Comparison of ENCODE assay signal across 12 cellular contexts in the genomic region with DNA sequence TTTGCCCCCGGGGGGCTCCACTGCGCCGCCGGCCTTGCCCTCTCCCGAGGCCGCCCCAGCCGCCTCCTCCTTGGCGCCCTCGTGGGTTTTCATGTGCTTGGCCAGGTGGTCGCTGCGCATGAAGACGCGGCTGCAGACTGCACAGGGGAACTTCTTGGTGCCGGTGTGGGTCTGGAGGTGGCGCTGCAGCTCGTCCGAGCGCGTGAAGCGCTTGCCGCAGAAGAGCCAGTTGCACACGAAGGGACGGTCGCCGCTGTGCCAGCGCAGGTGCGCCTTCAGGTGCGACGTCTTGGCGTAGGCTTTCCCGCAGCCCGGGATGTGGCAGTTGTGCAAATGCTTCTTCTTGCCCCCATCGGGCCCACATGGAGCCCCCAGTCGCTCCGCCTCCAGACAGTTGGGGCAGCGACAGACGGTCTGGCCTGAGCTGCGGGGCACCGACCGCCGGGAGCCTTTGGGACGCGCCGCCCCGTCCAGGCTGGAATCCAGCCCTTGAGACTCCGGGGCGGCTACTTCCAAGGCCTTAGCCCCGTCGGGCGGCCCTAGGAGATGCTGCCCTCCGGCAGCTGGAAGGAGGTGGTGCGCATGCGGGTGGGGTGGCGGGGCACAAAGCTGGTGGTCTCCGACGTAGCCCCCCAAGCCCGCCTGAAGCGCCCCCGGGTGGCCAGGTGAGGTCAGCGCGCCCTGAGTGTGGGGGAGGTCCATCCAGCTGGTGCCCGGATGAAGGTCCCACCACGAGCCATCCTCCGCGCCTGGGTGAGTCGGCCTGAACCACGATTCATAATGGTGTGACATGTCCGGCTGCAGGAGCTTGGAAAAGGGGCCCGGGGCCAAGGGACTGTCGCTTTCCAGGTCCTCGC. TPM values are rescaled to one million over a fixed set of nuclear protein-coding genes. Genes with fewer than 3 reads are reported as not detected.
DNase-seq lines count a peak whose midpoint lies in the region; ATAC-seq and TF ChIP-seq lines count a peak whose summit lies in the region.
"Had no signal": no experiment of that assay in that cellular context is flagged by ENCODE, and none has a peak within 500 bp of the region (broad histone marks: within the 10 kb centered on the region; RNA-seq: fewer than 3 reads in every experiment).

No MANE protein-coding gene starts in this region.

- H3K36me3 ChIP-seq in tibial artery, result no peaks in the 10 kb centered on the region

- H3K4me3 ChIP-seq in tibial artery, result no peak overlapping the region

- H3K4me3 Mint-ChIP-seq in glutamatergic neuron (ENCODE audit: unreplicated experiment) (no peak overlapping the region), type B pancreatic cell (peak overlapping the region; percentile 91)

- H3K9me3 Mint-ChIP-seq in glutamatergic neuron (ENCODE audit: unreplicated experiment), result no peaks in the 10 kb centered on the region
- no peaks in the 10 kb centered on the region for H3K9me3 Mint-ChIP-seq in type B pancreatic cell

- DNase-seq in stimulated activated CD4-positive, alpha-beta T cell treated with anti-CD3 and anti-CD28 coated beads, Interleukin-1b, Interleukin-23, amount 100 ng/mL, for 48 hours, result peak; percentile 22
- no peak for DNase-seq in stimulated activated CD4-positive, alpha-beta T cell treated with anti-CD3 and anti-CD28 coated beads, Interleukin-4, amount 100 ng/mL, for 4 hours
- DNase-seq in UCSD-AML1 (lab: John Stamatoyannopoulos, UW; ENCODE audit: unreplicated experiment) (peak; percentile 50), glutamatergic neuron (peak; percentile 55), type B pancreatic cell (ENCODE audit: extremely low spot score, unreplicated experiment) (no peak), tibial artery (no peak), amniotic stem cell (lab: John Stamatoyannopoulos, UW) (no peak)
- DNase-seq: NCI-H526 treated with DMSO at 0.1 percent for 48 hours, small intestine had no signal

- ATAC-seq in GM18870 (IDR thresholded peaks at IDR 0.05; ENCODE audit: unreplicated experiment), result no peak

- intact Hi-C loops in tibial artery (cut with DNase I; ENCODE audit: low total_unique reads), result no loop called here

- no peaks in the 10 kb centered on the region for H3K9me3 ChIP-seq in tibial artery

- no peak overlapping the region for H3K27ac ChIP-seq in tibial artery

- H3K27ac Mint-ChIP-seq in glutamatergic neuron (ENCODE audit: unreplicated experiment), result no peak overlapping the region
- H3K27ac Mint-ChIP-seq in type B pancreatic cell, result no peak overlapping the region

- peak; percentile 45 for TF ChIP-seq CTCF in glutamatergic neuron (IDR thresholded peaks at IDR 0.05; ENCODE audit: partially characterized antibody, unreplicated experiment)
- TF ChIP-seq CTCF in type B pancreatic cell (conservative IDR thresholded peaks at IDR 0.05), result peak; percentile 42
- TF ChIP-seq CTCF in tibial artery (IDR thresholded peaks at IDR 0.05), result no peak

- H3K4me1 Mint-ChIP-seq in glutamatergic neuron (ENCODE audit: low read depth, unreplicated experiment) (peaks cover 15% of the 10 kb centered on the region), type B pancreatic cell (ENCODE audit: unreplicated experiment) (peaks cover 15% of the 10 kb centered on the region)

- H3K27me3 Mint-ChIP-seq in glutamatergic neuron (ENCODE audit: unreplicated experiment) (peaks cover 17% of the 10 kb centered on the region), type B pancreatic cell (peaks cover 78% of the 10 kb centered on the region)

- peaks cover 4 to 83% of the 10 kb centered on the region in 2 donors for H3K27me3 ChIP-seq in tibial artery

- peaks cover 0 to 39% (median 18%) of the 10 kb centered on the region in 4 donors for H3K4me1 ChIP-seq in tibial artery

- H3K36me3 Mint-ChIP-seq in glutamatergic neuron (ENCODE audit: unreplicated experiment) (no peaks in the 10 kb centered on the region), type B pancreatic cell (no peaks in the 10 kb centered on the region)

RNA-seq across cellular contexts. Expression of a gene that starts 3.4 kb away (rescaled TPM):
- total RNA-seq in glutamatergic neuron (ENCODE audit: unreplicated experiment) (1.7 TPM), type B pancreatic cell (ENCODE audit: low replicate concordance) (19.3 and 75.1 TPM in 2 replicates)

RNA-seq across cellular contexts. Expression of a gene that starts 6.5 kb away (rescaled TPM):
- total RNA-seq in glutamatergic neuron (ENCODE audit: unreplicated experiment) (39.1 TPM), type B pancreatic cell (ENCODE audit: low replicate concordance) (34.9 and 45.2 TPM in 2 replicates)

RNA-seq across cellular contexts. Expression of a gene that starts 16.1 kb away (rescaled TPM):
- total RNA-seq in glutamatergic neuron (ENCODE audit: unreplicated experiment) (1.3 TPM), type B pancreatic cell (ENCODE audit: low replicate concordance) (0.64 and 2.8 TPM in 2 replicates)
- total RNA-seq: Daoy, urinary bladder had no signal

RNA-seq across cellular contexts. Expression of a gene that starts 16.2 kb away (rescaled TPM):
- total RNA-seq in glutamatergic neuron (ENCODE audit: unreplicated experiment) (38.7 TPM), type B pancreatic cell (ENCODE audit: low replicate concordance) (37.7 and 49.4 TPM in 2 replicates)

RNA-seq across cellular contexts. Expression of a gene that starts 26.0 kb away (rescaled TPM):
- total RNA-seq in glutamatergic neuron (ENCODE audit: unreplicated experiment) (30.0 TPM), type B pancreatic cell (ENCODE audit: low replicate concordance) (9.1 and 20.3 TPM in 2 replicates)

Comparison
In these comparisons a context has a peak if more than half of its experiments do, and no peak if none do; other contexts are left out.
1. DNase-seq: peak in stimulated activated CD4-positive, alpha-beta T cell treated with anti-CD3 and anti-CD28 coated beads, Interleukin-1b, Interleukin-23, amount 100 ng/mL, for 48 hours (single experiment), UCSD-AML1 (single experiment) and glutamatergic neuron (single experiment); none in stimulated activated CD4-positive, alpha-beta T cell treated with anti-CD3 and anti-CD28 coated beads, Interleukin-4, amount 100 ng/mL, for 4 hours (0 of 2), type B pancreatic cell (single experiment), tibial artery (0 of 2) and amniotic stem cell (single experiment).
2. CTCF ChIP-seq: peak in glutamatergic neuron (single experiment) and type B pancreatic cell (single experiment); none in tibial artery (0 of 2).